14 cellular contexts compared by ENCODE assay signal in genomic region chr18:23850215-23850614, GRCh38.
DNase-seq lines count a peak whose midpoint lies in the region; ATAC-seq and TF ChIP-seq lines count a peak whose summit lies in the region.
"Had no signal": no experiment of that assay in that cellular context is flagged by ENCODE, and none has a peak within 500 bp of the region (broad histone marks: within the 10 kb centered on the region; RNA-seq: fewer than 3 reads in every experiment).

No MANE protein-coding gene starts in this region.

- peaks cover 65% of the 10 kb centered on the region for H3K36me3 ChIP-seq in PC-3 (ENCODE audit: low read depth, low read length)
- no peaks in the 10 kb centered on the region for H3K36me3 ChIP-seq in neural cell (ENCODE audit: insufficient read depth, low read length)
- H3K36me3 ChIP-seq in spleen: no peaks in the 10 kb centered on the region
- H3K36me3 ChIP-seq: HAP-1 had no signal

- H2AFZ ChIP-seq in PC-3 (ENCODE audit: low read length) (no peak overlapping the region), neural cell (ENCODE audit: low read depth, low read length) (no peak overlapping the region)
- H2AFZ ChIP-seq: GM23248 had no signal

- peak overlapping the region; percentile 97 for H3K27ac ChIP-seq in PC-3 (ENCODE audit: low read length)
- peak overlapping the region; percentile 77 for H3K27ac ChIP-seq in VCaP
- peak overlapping the region; percentile 76 for H3K27ac ChIP-seq in foreskin keratinocyte
- no peak overlapping the region for H3K27ac ChIP-seq in neural cell (ENCODE audit: low read length)
- no peak overlapping the region for H3K27ac ChIP-seq in spleen
- H3K27ac ChIP-seq: GM23248 had no signal

- CTCF ChIA-PET in PC-3 (lab: Charles Lee): interaction anchor here (1.1 kb wide), 1 partner anchor 224 kb away, joined by 4 read pairs; no protein-coding TSS in a partner anchor

- no peak for TF ChIP-seq POLR2A in spleen (IDR thresholded peaks at IDR 0.05)

- H3K4me3 ChIP-seq in PC-3 (ENCODE audit: low read length): no peak overlapping the region
- no peak overlapping the region for H3K4me3 ChIP-seq in neural cell (ENCODE audit: low read length)
- H3K4me3 ChIP-seq in spleen: no peak overlapping the region
- H3K4me3 ChIP-seq: GM23248, HAP-1 had no signal

- TF ChIP-seq RAD21 in neural cell (conservative IDR thresholded peaks at IDR 0.05): no peak

- H3K9me3 ChIP-seq in PC-3 (ENCODE audit: low read length) (no peaks in the 10 kb centered on the region), neural cell (ENCODE audit: low read length) (no peaks in the 10 kb centered on the region), spleen (no peaks in the 10 kb centered on the region)
- H3K9me3 ChIP-seq: HAP-1 had no signal

- H4K20me1 ChIP-seq in PC-3 (ENCODE audit: low read length): no peaks in the 10 kb centered on the region
- H4K20me1 ChIP-seq in neural cell (ENCODE audit: insufficient read depth): no peaks in the 10 kb centered on the region

- WGBS in spleen, 5 donors: 93 to 97% (median 95%) methylated on average over 3 of the region's 3 CpGs

- H3K4me1 ChIP-seq in PC-3 (ENCODE audit: insufficient read depth, low read length) (peaks cover 55% of the 10 kb centered on the region), foreskin keratinocyte (peaks cover 21% of the 10 kb centered on the region), spleen (peaks cover 0 to 19% (median 10%) of the 10 kb centered on the region in 6 donors)
- H3K4me1 ChIP-seq: HAP-1 had no signal

- no peak for TF ChIP-seq EP300 in neural cell (conservative IDR thresholded peaks at IDR 0.05; ENCODE audit: poor library complexity, severe bottlenecking)

- H3K9me2 ChIP-seq in PC-3 (replicated peaks; ENCODE audit: low read length) (no peaks in the 10 kb centered on the region), neural cell (ENCODE audit: insufficient read depth, low read length) (no peaks in the 10 kb centered on the region)

- no peak for ATAC-seq in PC-3
- ATAC-seq in foreskin keratinocyte: no peak
- no peak for ATAC-seq in HG03565 (IDR thresholded peaks at IDR 0.05; ENCODE audit: unreplicated experiment)

- POLR2A ChIA-PET in PC-3 (lab: Charles Lee; ENCODE audit: unreplicated experiment): interaction anchor here (0.6 to 0.7 kb wide), 3 partner anchors 21 to 80 kb away, joined by 3 to 7 read pairs (median 5); no protein-coding TSS in a partner anchor

- intact Hi-C loops in PC-3 (cut with micrococcal nuclease): no loop called here
- intact Hi-C loops in spleen (cut with DNase I; ENCODE audit: low total_unique reads): no loop called here

- no peak for TF ChIP-seq CTCF in PC-3 (conservative IDR thresholded peaks at IDR 0.05; ENCODE audit: low read depth, low read length)
- TF ChIP-seq CTCF in VCaP (conservative IDR thresholded peaks at IDR 0.05): no peak
- no peak for TF ChIP-seq CTCF in foreskin keratinocyte (conservative IDR thresholded peaks at IDR 0.05)
- no peak for TF ChIP-seq CTCF in neural cell (IDR thresholded peaks at IDR 0.05; ENCODE audit: poor library complexity, severe bottlenecking)
- no peak for TF ChIP-seq CTCF in spleen (IDR thresholded peaks at IDR 0.05 in 8 of 11, conservative IDR thresholded peaks at IDR 0.05 in 3 of 11)

- H3K9ac ChIP-seq in PC-3 (ENCODE audit: low read length) (peak overlapping the region; percentile 77), neural cell (ENCODE audit: low read length) (no peak overlapping the region)
- H3K9ac ChIP-seq: GM23248 had no signal

- H3K4me2 ChIP-seq in PC-3 (ENCODE audit: low read length) (peak overlapping the region; percentile 67), neural cell (ENCODE audit: low read length) (peak overlapping the region; percentile 21)

- H3F3A ChIP-seq in PC-3 (ENCODE audit: low read length, unreplicated experiment): peaks cover 4% of the 10 kb centered on the region
- H3F3A ChIP-seq in neural cell (ENCODE audit: insufficient read depth, low read length, poor library complexity, severe bottlenecking): no peaks in the 10 kb centered on the region

- H3K27me3 ChIP-seq in PC-3 (ENCODE audit: low read length): no peaks in the 10 kb centered on the region
- no peaks in the 10 kb centered on the region for H3K27me3 ChIP-seq in foreskin keratinocyte
- no peaks in the 10 kb centered on the region for H3K27me3 ChIP-seq in neural cell (ENCODE audit: insufficient read depth, low read depth, low read length)
- H3K27me3 ChIP-seq in spleen (replicated peaks in 1 of 7): no peaks in the 10 kb centered on the region

- H3K79me2 ChIP-seq in PC-3 (ENCODE audit: low read length): no peaks in the 10 kb centered on the region; the same call in 1 of the 2 replicates
- H3K79me2 ChIP-seq in neural cell (replicated peaks; ENCODE audit: insufficient read depth, low read length): no peaks in the 10 kb centered on the region

- no TSS peak for BruUV-seq in PC-3 (replicated peaks; lab: Mats Ljungman, UMichigan)

- DNase-seq in PC-3: peak; percentile 35
- no peak for DNase-seq in foreskin keratinocyte
- no peak for DNase-seq in DMS153 treated with DMSO at 0.1 percent for 48 hours (lab: John Stamatoyannopoulos, UW; ENCODE audit: unreplicated experiment)
- no peak for DNase-seq in spleen
- DNase-seq: C1 segment of cervical spinal cord; CD4-positive, CD25-positive, alpha-beta regulatory T cell; CD8-positive, alpha-beta memory T cell; COR-L47; DMS 273 treated with DMSO at 0.1 percent for 48 hours; GM23248 had no signal

TF ChIP-seq in neural cell, 6 proteins besides CTCF, POLR2A, EP300 and RAD21:
- TF ChIP-seq TAF1 (IDR thresholded peaks at IDR 0.05; ENCODE audit: low read depth) (no peak), MXI1 (conservative IDR thresholded peaks at IDR 0.05; ENCODE audit: poor library complexity, severe bottlenecking) (no peak), EZH2 (IDR thresholded peaks at IDR 0.05; ENCODE audit: borderline replicate concordance, insufficient read depth, low read length, poor library complexity, severe bottlenecking) (no peak), REST (IDR thresholded peaks at IDR 0.05; ENCODE audit: borderline replicate concordance) (no peak), SMC3 (conservative IDR thresholded peaks at IDR 0.05; ENCODE audit: poor library complexity) (no peak), POLR2AphosphoS5 (IDR thresholded peaks at IDR 0.05) (no peak)

Comparison
In these comparisons a context has a peak if more than half of its experiments do, and no peak if none do; other contexts are left out.
1. H3K27ac ChIP-seq: peak in PC-3 (single experiment), VCaP (single experiment) and foreskin keratinocyte (single experiment); none in neural cell (single experiment) and spleen (0 of 8).